Comparison of ENCODE assay signal across 1 cellular context in genomic region chr16:88497561-88498420, GRCh38.
TF ChIP-seq lines count a peak whose summit lies in the region.

No MANE protein-coding gene starts in this region.

TF ChIP-seq in K562, 482 proteins besides CTCF, POLR2A, EP300 and RAD21 (continues in another document):
- TF ChIP-seq CREBBP (IDR thresholded peaks at IDR 0.05; ENCODE audit: low read depth, low read length), result no peak
- peak; percentile 79; the same call in 1 of the 2 replicates for TF ChIP-seq ZC3H11A (IDR thresholded peaks at IDR 0.05; ENCODE audit: low read depth, low read length)
- TF ChIP-seq ZC3H8 (IDR thresholded peaks at IDR 0.05), result no peak
- peak; percentile 97 for TF ChIP-seq HDAC2 (IDR thresholded peaks at IDR 0.05)
- peak; percentile 100 for TF ChIP-seq GATA2 (CRISPR knock-in tag; IDR thresholded peaks at IDR 0.05)
- peak; percentile 77 for TF ChIP-seq STAT5A (IDR thresholded peaks at IDR 0.05; ENCODE audit: borderline replicate concordance, low read length)
- TF ChIP-seq RB1 (IDR thresholded peaks at IDR 0.05; ENCODE audit: low read depth), result 0 out of 2 replicates have a peak, but pooled peaks have one; percentile 39
- TF ChIP-seq PHB (CRISPR knock-in tag; IDR thresholded peaks at IDR 0.05), result no peak
- peak; percentile 52; the same call in 1 of the 2 replicates for TF ChIP-seq TARDBP (IDR thresholded peaks at IDR 0.05)
- TF ChIP-seq, protein P1, sequence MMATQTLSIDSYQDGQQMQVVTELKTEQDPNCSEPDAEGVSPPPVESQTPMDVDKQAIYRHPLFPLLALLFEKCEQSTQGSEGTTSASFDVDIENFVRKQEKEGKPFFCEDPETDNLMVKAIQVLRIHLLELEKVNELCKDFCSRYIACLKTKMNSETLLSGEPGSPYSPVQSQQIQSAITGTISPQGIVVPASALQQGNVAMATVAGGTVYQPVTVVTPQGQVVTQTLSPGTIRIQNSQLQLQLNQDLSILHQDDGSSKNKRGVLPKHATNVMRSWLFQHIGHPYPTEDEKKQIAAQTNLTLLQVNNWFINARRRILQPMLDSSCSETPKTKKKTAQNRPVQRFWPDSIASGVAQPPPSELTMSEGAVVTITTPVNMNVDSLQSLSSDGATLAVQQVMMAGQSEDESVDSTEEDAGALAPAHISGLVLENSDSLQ (IDR thresholded peaks at IDR 0.05), result peak; percentile 98
- TF ChIP-seq ZBTB17 (CRISPR knock-in tag; IDR thresholded peaks at IDR 0.05), result 0 out of 2 replicates have a peak, but pooled peaks have one; percentile 18
- peak; percentile 95 for TF ChIP-seq MEIS2 (IDR thresholded peaks at IDR 0.05; ENCODE audit: partially characterized antibody)
- peak; percentile 37; the same call in 1 of the 2 replicates for TF ChIP-seq RBFOX2 (IDR thresholded peaks at IDR 0.05; ENCODE audit: low read depth, low read length)
- TF ChIP-seq CHD4 (IDR thresholded peaks at IDR 0.05; ENCODE audit: insufficient read depth, insufficient replicate concordance, low read depth, low read length, poor library complexity, severe bottlenecking), result peak; percentile 79
- TF ChIP-seq LEF1 (IDR thresholded peaks at IDR 0.05), result peak; percentile 79
- TF ChIP-seq NCOA1 (IDR thresholded peaks at IDR 0.05; ENCODE audit: low read depth), result peak; percentile 89
- peak; percentile 97 for TF ChIP-seq ARID1B (IDR thresholded peaks at IDR 0.05)
- TF ChIP-seq RUNX1 (IDR thresholded peaks at IDR 0.05; ENCODE audit: low read depth), result peak; percentile 94; the same call in 1 of the 2 replicates
- TF ChIP-seq RCOR1 (IDR thresholded peaks at IDR 0.05; ENCODE audit: borderline replicate concordance in 1 of 2, low read depth in 2 of 2, low read length in 2 of 2), result peak; percentile 71 to 100
- TF ChIP-seq ZMIZ1 (IDR thresholded peaks at IDR 0.05; ENCODE audit: low read depth in 2 of 2, low read length in 2 of 2), result peak in 1 of 2 experiments; percentile 88; a peak in 2 of 4 replicates
- peak; percentile 93 for TF ChIP-seq DACH1 (IDR thresholded peaks at IDR 0.05; ENCODE audit: partially characterized antibody)
- peak; percentile 88 for TF ChIP-seq ZBTB2 (IDR thresholded peaks at IDR 0.05)
- peak; percentile 95 for TF ChIP-seq ZBTB7A (IDR thresholded peaks at IDR 0.05; ENCODE audit: borderline replicate concordance, control insufficient read depth, low read depth, low read length)
- TF ChIP-seq, protein P2, sequence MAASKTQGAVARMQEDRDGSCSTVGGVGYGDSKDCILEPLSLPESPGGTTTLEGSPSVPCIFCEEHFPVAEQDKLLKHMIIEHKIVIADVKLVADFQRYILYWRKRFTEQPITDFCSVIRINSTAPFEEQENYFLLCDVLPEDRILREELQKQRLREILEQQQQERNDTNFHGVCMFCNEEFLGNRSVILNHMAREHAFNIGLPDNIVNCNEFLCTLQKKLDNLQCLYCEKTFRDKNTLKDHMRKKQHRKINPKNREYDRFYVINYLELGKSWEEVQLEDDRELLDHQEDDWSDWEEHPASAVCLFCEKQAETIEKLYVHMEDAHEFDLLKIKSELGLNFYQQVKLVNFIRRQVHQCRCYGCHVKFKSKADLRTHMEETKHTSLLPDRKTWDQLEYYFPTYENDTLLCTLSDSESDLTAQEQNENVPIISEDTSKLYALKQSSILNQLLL (CRISPR knock-in tag; IDR thresholded peaks at IDR 0.05; ENCODE audit: borderline replicate concordance), result no peak
- peak; percentile 59; the same call in 1 of the 2 replicates for TF ChIP-seq NBN (IDR thresholded peaks at IDR 0.05; ENCODE audit: low read depth)
- TF ChIP-seq FOXM1 (IDR thresholded peaks at IDR 0.05; ENCODE audit: low read depth), result peak; percentile 89
- TF ChIP-seq FOXM1 (CRISPR knock-in tag; IDR thresholded peaks at IDR 0.05; ENCODE audit: low read depth), result no peak
- TF ChIP-seq ZBTB11 (CRISPR knock-in tag; IDR thresholded peaks at IDR 0.05), result peak in 1 of 3 experiments; percentile 63; a peak in 2 of 6 replicates
- peak; percentile 99 for TF ChIP-seq HES1 (IDR thresholded peaks at IDR 0.05; ENCODE audit: low read depth)
- peak in 1 of 2 experiments; percentile 79; a peak in 2 of 4 replicates for TF ChIP-seq ZNF639 (CRISPR knock-in tag; conservative IDR thresholded peaks at IDR 0.05 in 1 of 2, IDR thresholded peaks at IDR 0.05 in 1 of 2)
- peak; percentile 73 for TF ChIP-seq ETV5 (CRISPR knock-in tag; IDR thresholded peaks at IDR 0.05; ENCODE audit: low read depth)
- peak; percentile 100 for TF ChIP-seq CCNT2 (IDR thresholded peaks at IDR 0.05; ENCODE audit: borderline replicate concordance, extremely low read depth, insufficient read length, low read depth, low read length)
- TF ChIP-seq MTA2 (IDR thresholded peaks at IDR 0.05; ENCODE audit: low read depth), result peak; percentile 82
- peak; percentile 81 for TF ChIP-seq JUND (IDR thresholded peaks at IDR 0.05; ENCODE audit: borderline replicate concordance, low read depth, low read length)
- TF ChIP-seq JUND (tag; IDR thresholded peaks at IDR 0.05; ENCODE audit: borderline replicate concordance, low read depth, low read length), result peak; percentile 69; the same call in 1 of the 3 replicates
- no peak for TF ChIP-seq ZNF146 (CRISPR knock-in tag; IDR thresholded peaks at IDR 0.05; ENCODE audit: unreplicated experiment)
- TF ChIP-seq TCF7 (IDR thresholded peaks at IDR 0.05; ENCODE audit: borderline replicate concordance), result peak; percentile 71; the same call in 1 of the 2 replicates
- TF ChIP-seq ATF7 (IDR thresholded peaks at IDR 0.05), result peak; percentile 52; the same call in 1 of the 2 replicates
- peak; percentile 99 for TF ChIP-seq KLF16 (IDR thresholded peaks at IDR 0.05)
- TF ChIP-seq SMARCC2 (IDR thresholded peaks at IDR 0.05; ENCODE audit: low read depth), result peak; percentile 77; the same call in 1 of the 2 replicates
- TF ChIP-seq, protein P3, sequence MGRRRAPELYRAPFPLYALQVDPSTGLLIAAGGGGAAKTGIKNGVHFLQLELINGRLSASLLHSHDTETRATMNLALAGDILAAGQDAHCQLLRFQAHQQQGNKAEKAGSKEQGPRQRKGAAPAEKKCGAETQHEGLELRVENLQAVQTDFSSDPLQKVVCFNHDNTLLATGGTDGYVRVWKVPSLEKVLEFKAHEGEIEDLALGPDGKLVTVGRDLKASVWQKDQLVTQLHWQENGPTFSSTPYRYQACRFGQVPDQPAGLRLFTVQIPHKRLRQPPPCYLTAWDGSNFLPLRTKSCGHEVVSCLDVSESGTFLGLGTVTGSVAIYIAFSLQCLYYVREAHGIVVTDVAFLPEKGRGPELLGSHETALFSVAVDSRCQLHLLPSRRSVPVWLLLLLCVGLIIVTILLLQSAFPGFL (CRISPR knock-in tag; IDR thresholded peaks at IDR 0.05), result no peak
- 0 out of 2 replicates have a peak, but pooled peaks have one; percentile 10 for TF ChIP-seq SMC3 (conservative IDR thresholded peaks at IDR 0.05; ENCODE audit: insufficient read depth, low read depth, low read length)
- 0 out of 4 replicates have a peak, but pooled peaks of 1 of the 2 experiments have one; percentile 23 for TF ChIP-seq MLLT1 (IDR thresholded peaks at IDR 0.05)
- peak; percentile 69 for TF ChIP-seq RBM39 (optimal IDR thresholded peaks at IDR 0.05; ENCODE audit: low read depth, low read length)
- TF ChIP-seq ZNF24 (IDR thresholded peaks at IDR 0.05), result no peak; the same call in 1 of the 2 replicates
- no peak for TF ChIP-seq POLR3G (IDR thresholded peaks at IDR 0.05; ENCODE audit: extremely low read depth, insufficient read length, insufficient replicate concordance)
- peak; percentile 79; the same call in 1 of the 2 replicates for TF ChIP-seq ZNF197 (CRISPR knock-in tag; IDR thresholded peaks at IDR 0.05; ENCODE audit: low read depth)
